ENCODE assay signal across 20 cellular contexts in genomic region chr21:45384656-45385548, GRCh38. TPM values are rescaled to one million over a fixed set of nuclear protein-coding genes. Genes with fewer than 3 reads are reported as not detected.
DNase-seq lines count a peak whose midpoint lies in the region; ATAC-seq, FAIRE-seq and TF ChIP-seq lines count a peak whose summit lies in the region.
"Had no signal": no experiment of that assay in that cellular context is flagged by ENCODE, and none has a peak within 500 bp of the region (broad histone marks: within the 10 kb centered on the region; RNA-seq: fewer than 3 reads in every experiment).

No MANE protein-coding gene starts in this region.

- H3K9ac ChIP-seq in HepG2 (ENCODE audit: insufficient read depth, low read depth, low read length), result no peak overlapping the region

- WGBS in right lobe of liver (ENCODE audit: insufficient coverage, low coverage, low lambda C conversion rate, missing lambda C conversion rate), result 77% methylated on average over 19 of the region's 30 CpGs
- WGBS in HepG2 (ENCODE audit: low lambda C conversion rate), result 76% methylated on average over 27 of the region's 30 CpGs

- no peaks in the 10 kb centered on the region for H3K79me2 ChIP-seq in HepG2 (ENCODE audit: insufficient read depth, low read length)

- CTCF ChIA-PET in HepG2 (lab: Yijun Ruan, JAX; ENCODE audit: low intra/inter-chr PET ratio, low total read pairs), result no interaction called here

- TF ChIP-seq POLR2A in right lobe of liver (IDR thresholded peaks at IDR 0.05) (no peak), HepG2 (IDR thresholded peaks at IDR 0.05; ENCODE audit: insufficient read depth in 1 of 2, low read depth in 2 of 2, low read length in 2 of 2) (no peak)

- no peaks in the 10 kb centered on the region for H4K20me1 ChIP-seq in HepG2 (ENCODE audit: insufficient read depth, low read length)

- no peak for TF ChIP-seq CTCF in right lobe of liver (IDR thresholded peaks at IDR 0.05)
- no peak for TF ChIP-seq CTCF in HepG2 (CRISPR knock-in tag; IDR thresholded peaks at IDR 0.05)

- ATAC-seq in right lobe of liver, result no peak
- ATAC-seq in HepG2, result no peak
- no peak for ATAC-seq in GM18498 (IDR thresholded peaks at IDR 0.05; ENCODE audit: unreplicated experiment)
- no peak for ATAC-seq in HG03571 (IDR thresholded peaks at IDR 0.05; ENCODE audit: unreplicated experiment)
- ATAC-seq: GM12878; naive thymus-derived CD4-positive, alpha-beta T cell had no signal

- H3K27me3 ChIP-seq in right lobe of liver (no peaks in the 10 kb centered on the region), HepG2 (ENCODE audit: control insufficient read depth in 1 of 2, insufficient read depth in 2 of 2, low read length in 2 of 2) (peaks cover 2 to 48% of the 10 kb centered on the region in 2 experiments)
- H3K27me3 ChIP-seq: cardiac muscle cell, Peyer's patch had no signal

- no TSS peak for BruUV-seq in HepG2 (replicated peaks; lab: Mats Ljungman, UMichigan)

- no peaks in the 10 kb centered on the region for H3K36me3 ChIP-seq in right lobe of liver
- H3K36me3 ChIP-seq in HepG2 (replicated peaks in 1 of 2; ENCODE audit: control insufficient read depth in 1 of 2, insufficient read depth in 2 of 2, low read length in 2 of 2), result no peaks in the 10 kb centered on the region
- H3K36me3 ChIP-seq: cardiac muscle cell, Peyer's patch had no signal

- H2AFZ ChIP-seq in HepG2 (ENCODE audit: low read length), result no peak overlapping the region

- H3K4me1 ChIP-seq in right lobe of liver (no peaks in the 10 kb centered on the region), HepG2 (ENCODE audit: insufficient read depth, low read length) (peaks cover 65% of the 10 kb centered on the region)

- in situ Hi-C loops in HepG2 (cut with HindIII; ENCODE audit: extremely low pct_ligation_motif_present, low pct_unique_long_range_greater_than_20kb), result no loop called here

- no peak for TF ChIP-seq EP300 in HepG2 (IDR thresholded peaks at IDR 0.05; ENCODE audit: low read depth in 2 of 2, low read length in 2 of 2)
- no peak for TF ChIP-seq EP300 in HepG2 (CRISPR knock-in tag; IDR thresholded peaks at IDR 0.05; ENCODE audit: borderline replicate concordance)

- H3K27ac ChIP-seq in right lobe of liver, result no peak overlapping the region
- no peak overlapping the region for H3K27ac ChIP-seq in HepG2 (ENCODE audit: extremely low read length, insufficient read depth, low read length)
- H3K27ac ChIP-seq: C4-2B, cardiac muscle cell, Peyer's patch had no signal

- DNase-seq in right lobe of liver (peak in 2 of 3 donors; percentile 8 to 33), HepG2 (ENCODE audit: low spot score) (no peak), left kidney (ENCODE audit: low read depth, low spot score) (peak; percentile 71), posterior vena cava (ENCODE audit: low spot score) (peak; percentile 59), AML-193 (lab: John Stamatoyannopoulos, UW) (no peak), NCI-H2171 treated with DMSO at 0.1 percent for 48 hours (lab: John Stamatoyannopoulos, UW) (no peak)
- DNase-seq: activated T-cell treated with anti-CD3 and anti-CD28 coated beads, Interleukin-2, amount 50 U/mL, for 1 hour; amygdala; H9; mesendoderm; naive thymus-derived CD4-positive, alpha-beta T cell; NCI-H187; NCI-H526 treated with DMSO at 0.1 percent for 48 hours had no signal

- no peak for TF ChIP-seq RAD21 in HepG2 (CRISPR knock-in tag; IDR thresholded peaks at IDR 0.05)

- no peak for FAIRE-seq in HepG2 (lab: Jason Lieb, UNC)
- FAIRE-seq: endometrium, GM12878 had no signal

- intact Hi-C loops in right lobe of liver (cut with DNase I), result no loop called here
- intact Hi-C loops in HepG2 (cut with micrococcal nuclease; ENCODE audit: unreplicated experiment), result no loop called here
- intact Hi-C loops in posterior vena cava (cut with DNase I), result no loop called here

- POLR2A ChIA-PET in HepG2 (lab: Yijun Ruan, JAX), result interaction anchor here (0.7 kb wide), 1 partner anchor 26 kb away, joined by 3 read pairs; no protein-coding TSS in a partner anchor

- H3K9me3 ChIP-seq in right lobe of liver (no peaks in the 10 kb centered on the region), HepG2 (ENCODE audit: low read length) (no peaks in the 10 kb centered on the region)
- H3K9me3 ChIP-seq: Peyer's patch had no signal

- no peak overlapping the region for H3K4me2 ChIP-seq in HepG2 (ENCODE audit: low read depth, low read length)

- no peak overlapping the region for H3K4me3 ChIP-seq in right lobe of liver
- no peak overlapping the region for H3K4me3 ChIP-seq in HepG2 (replicated peaks in 1 of 3; ENCODE audit: insufficient read depth in 1 of 3, low read depth in 2 of 3, low read length in 3 of 3)
- H3K4me3 ChIP-seq: cardiac muscle cell, GM12878, Peyer's patch had no signal

TF ChIP-seq in HepG2, 621 proteins besides CTCF, POLR2A, EP300 and RAD21 (continues in another document):
- no peak for TF ChIP-seq ZNF24 (IDR thresholded peaks at IDR 0.05)
- TF ChIP-seq HNRNPH1 (optimal IDR thresholded peaks at IDR 0.05; ENCODE audit: low read depth, low read length), result no peak
- no peak for TF ChIP-seq ZFX (CRISPR knock-in tag; IDR thresholded peaks at IDR 0.05; ENCODE audit: low read depth)
- no peak for TF ChIP-seq ZNF543 (CRISPR knock-in tag; IDR thresholded peaks at IDR 0.05)
- TF ChIP-seq ATF3 (CRISPR knock-in tag; IDR thresholded peaks at IDR 0.05), result no peak
- no peak for TF ChIP-seq MYC (CRISPR knock-in tag; IDR thresholded peaks at IDR 0.05; ENCODE audit: borderline replicate concordance)
- TF ChIP-seq CCDC6 (CRISPR knock-in tag; IDR thresholded peaks at IDR 0.05), result no peak
- no peak for TF ChIP-seq SCMH1 (CRISPR knock-in tag; IDR thresholded peaks at IDR 0.05; ENCODE audit: borderline replicate concordance)
- no peak for TF ChIP-seq ZNF207 (IDR thresholded peaks at IDR 0.05; ENCODE audit: borderline replicate concordance)
- no peak for TF ChIP-seq NBN (conservative IDR thresholded peaks at IDR 0.05)
- no peak for TF ChIP-seq ZXDC (CRISPR knock-in tag; IDR thresholded peaks at IDR 0.05)
- no peak for TF ChIP-seq HBP1 (CRISPR knock-in tag; IDR thresholded peaks at IDR 0.05; ENCODE audit: low read depth)

RNA-seq across cellular contexts. Expression of gene COL18A1, which starts 20.1 kb away (rescaled TPM):
- total RNA-seq in right lobe of liver (100 to 1,000 TPM; 261 to 487 (median 297) TPM), HepG2 (2016; rRNA removed; fragmentation: Illumina TruSeq; extraction: Trizol) (21.2 and 102 TPM in 2 replicates), posterior vena cava (100 to 1,000 TPM; 117 to 133 TPM)
- total RNA-seq in HepG2 (2016; cell fraction: cytosol; rRNA removed; fragmentation: Illumina TruSeq; extraction: Trizol; ENCODE audit: low read depth), result 5.5 and 5.6 TPM in 2 replicates
- total RNA-seq in HepG2 (2016; cell fraction: insoluble cytoplasmic fraction; rRNA removed; fragmentation: Illumina TruSeq; extraction: Trizol), result 18.4 and 106 TPM in 2 replicates
- total RNA-seq in HepG2 (2016; cell fraction: membrane; rRNA removed; fragmentation: Illumina TruSeq; extraction: Trizol), result 10.8 and 11.6 TPM in 2 replicates
- 122 and 150 TPM in 2 replicates for total RNA-seq in HepG2 (2016; cell fraction: nucleus; rRNA removed; fragmentation: Illumina TruSeq; extraction: Trizol)
- 79.0 and 128 TPM in 2 replicates for polyA plus RNA-seq in HepG2 (2011; rRNA removed)
- 51.6 and 89.8 TPM in 2 replicates for polyA plus RNA-seq in HepG2 (2011; cell fraction: cytosol; rRNA removed)
- 1,622 and 2,194 TPM in 2 replicates for polyA plus RNA-seq in HepG2 (2011; cell fraction: nucleus; rRNA removed)
- polyA plus RNA-seq in HepG2 (2012), result 59.0 and 129 TPM in 2 replicates
- 4.3 and 4.4 TPM in 2 replicates for polyA plus RNA-seq in HepG2 (2016; cell fraction: cytosol; fragmentation: Illumina TruSeq; extraction: Trizol; ENCODE audit: low read depth)
- 20.7 and 26.9 TPM in 2 replicates for polyA plus RNA-seq in HepG2 (2016; cell fraction: insoluble cytoplasmic fraction; fragmentation: Illumina TruSeq; extraction: Trizol; ENCODE audit: low read depth)
- polyA plus RNA-seq in HepG2 (2016; cell fraction: membrane; fragmentation: Illumina TruSeq; extraction: Trizol; ENCODE audit: low read depth), result 5.0 and 6.2 TPM in 2 replicates
- 308 and 331 TPM in 2 replicates for polyA plus RNA-seq in HepG2 (2016; cell fraction: nucleus; fragmentation: Illumina TruSeq; extraction: Trizol; ENCODE audit: insufficient read depth, low read depth)
- polyA minus RNA-seq in HepG2 (2011; rRNA and poly(A)+ RNA removed; ENCODE audit: low replicate concordance), result 0.09 and 44.3 TPM in 2 replicates
- 36.9 and 37.7 TPM in 2 replicates for polyA minus RNA-seq in HepG2 (2011; cell fraction: cytosol; rRNA and poly(A)+ RNA removed)
- 46.7 and 51.1 TPM in 2 replicates for polyA minus RNA-seq in HepG2 (2011; cell fraction: nucleus; rRNA and poly(A)+ RNA removed)

Comparison
In these comparisons a context has a peak if more than half of its experiments do, and no peak if none do; other contexts are left out.
1. DNase-seq: peak in right lobe of liver (2 of 3), left kidney (single experiment) and posterior vena cava (single experiment); none in HepG2 (single experiment), AML-193 (0 of 2) and NCI-H2171 treated with DMSO at 0.1 percent for 48 hours (single experiment).